Comparison of ENCODE assay signal across 19 cellular contexts in the genomic region with DNA sequence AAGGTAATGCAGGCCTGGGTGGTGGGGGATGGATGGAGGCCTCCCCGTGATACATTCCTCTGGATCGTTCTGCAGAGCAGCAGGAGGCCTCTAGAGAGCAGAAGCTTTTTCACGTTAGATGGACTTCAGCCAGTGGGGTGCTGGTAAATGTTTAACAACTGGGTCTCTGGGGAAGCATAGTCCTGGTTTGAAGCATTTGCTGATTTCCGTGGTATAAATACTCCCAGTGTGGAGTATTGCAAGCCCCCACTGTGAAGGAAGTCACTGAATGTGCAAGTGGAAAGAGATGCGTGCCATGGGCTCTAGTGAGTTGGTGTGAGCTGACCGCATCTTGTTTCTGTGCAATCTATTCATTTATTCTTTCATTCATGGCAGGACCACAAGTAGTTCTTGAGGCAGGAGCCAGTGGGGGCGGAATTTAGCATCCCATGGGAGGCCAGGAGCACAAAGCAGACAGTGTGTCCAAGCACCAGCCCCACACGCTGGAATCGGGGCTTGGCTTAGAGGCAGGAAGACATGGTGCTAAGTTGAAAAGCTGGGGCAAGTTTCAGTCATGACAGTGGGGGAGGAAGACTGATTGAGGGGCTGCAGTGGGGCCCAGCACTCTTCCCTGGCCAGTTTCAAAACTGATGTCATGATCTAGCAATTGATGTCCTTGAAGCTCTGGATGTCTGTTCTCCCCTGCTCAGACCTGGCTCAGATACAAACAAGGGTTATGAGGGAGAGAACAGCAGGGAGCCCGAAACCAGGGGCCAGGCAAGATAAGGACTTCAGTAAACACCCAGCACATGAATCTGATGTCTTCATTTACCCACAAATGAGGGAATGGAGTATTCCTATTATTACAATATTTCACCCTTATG.
DNase-seq lines count a peak whose midpoint lies in the region; TF ChIP-seq lines count a peak whose summit lies in the region.
"Had no signal": no experiment of that assay in that cellular context is flagged by ENCODE, and none has a peak within 500 bp of the region (broad histone marks: within the 10 kb centered on the region; RNA-seq: fewer than 3 reads in every experiment).

No MANE protein-coding gene starts in this region.

- no peak overlapping the region for H3K14ac ChIP-seq in mesenchymal stem cell (ENCODE audit: low read length in 2 of 2)

- peak overlapping the region; percentile 3 for H2BK120ac ChIP-seq in mesenchymal stem cell (ENCODE audit: low read depth, low read length)

- H2BK15ac ChIP-seq in mesenchymal stem cell (ENCODE audit: low read depth, poor library complexity, severe bottlenecking): no peak overlapping the region

- H3K4me2 ChIP-seq in mesenchymal stem cell (ENCODE audit: low read length, poor library complexity, severe bottlenecking): peak overlapping the region; percentile 63
- H3K4me2 ChIP-seq: BLaER1 treated with 17β-estradiol and CSF1 and Interleukin-3, amounts not matched to agents 10 nM and 100 nM had no signal

- no peak overlapping the region for H2AFZ ChIP-seq in mesenchymal stem cell (ENCODE audit: low read depth, low read length)

- H3K79me1 ChIP-seq in mesenchymal stem cell (replicated peaks; ENCODE audit: low read length, poor library complexity, severe bottlenecking): no peaks in the 10 kb centered on the region

- H3K9ac ChIP-seq in mesenchymal stem cell (ENCODE audit: low read length): no peak overlapping the region
- H3K9ac ChIP-seq: BLaER1 treated with 17β-estradiol and CSF1 and Interleukin-3, amounts not matched to agents 10 nM and 100 nM had no signal

- H4K91ac ChIP-seq in mesenchymal stem cell (ENCODE audit: low read length): peak overlapping the region; percentile 50

- no peak for TF ChIP-seq CTCF in brain microvascular endothelial cell (IDR thresholded peaks at IDR 0.05; ENCODE audit: low read depth, low read length, missing control alignments)
- TF ChIP-seq CTCF in type B pancreatic cell (conservative IDR thresholded peaks at IDR 0.05): no peak

- DNase-seq in NCI-H146 (lab: John Stamatoyannopoulos, UW) (peak; percentile 38), NCI-H146 treated with DMSO at 0.1 percent for 48 hours (lab: John Stamatoyannopoulos, UW; ENCODE audit: unreplicated experiment) (no peak), brain microvascular endothelial cell (peak; percentile 60), mesenchymal stem cell (no peak), type B pancreatic cell (ENCODE audit: extremely low spot score, unreplicated experiment) (no peak), dedifferentiated amniotic fluid mesenchymal stem cell (ENCODE audit: extremely low spot score) (no peak), NCI-H1930 (lab: John Stamatoyannopoulos, UW) (no peak)
- no peak for DNase-seq in activated CD8-positive, alpha-beta memory T cell treated with anti-CD3 and anti-CD28 coated beads for 24 hours
- DNase-seq: activated CD4-positive, alpha-beta T cell treated with anti-CD3 and anti-CD28 coated beads, Interleukin-2, amount 10 ng/mL, durations not matched to agents 24 days and 14 days; activated gamma-delta T cell; dermis blood vessel endothelial cell; DMS153; NCI-H187 treated with DMSO at 0.1 percent for 48 hours; NK-92 treated with Interleukin-12 subunit alpha and Interleukin-12 subunit beta, amount 100 ng/mL, for 24 hours; RPMI8226; stimulated activated CD4-positive, alpha-beta T cell treated with anti-CD3 and anti-CD28 coated beads, Interleukin-2, amount 100 ng/mL, for 48 hours had no signal

- H3K4me3 Mint-ChIP-seq in type B pancreatic cell: peak overlapping the region; percentile 24
- H3K4me3 Mint-ChIP-seq: activated CD4-positive, alpha-beta T cell treated with anti-CD3 and anti-CD28 coated beads, Interleukin-2, amount 10 ng/mL, durations not matched to agents 24 days and 14 days had no signal

- peaks cover 16% of the 10 kb centered on the region for H3K4me1 Mint-ChIP-seq in type B pancreatic cell (ENCODE audit: unreplicated experiment)
- H3K4me1 Mint-ChIP-seq: activated CD4-positive, alpha-beta T cell treated with anti-CD3 and anti-CD28 coated beads, Interleukin-2, amount 10 ng/mL, durations not matched to agents 24 days and 14 days had no signal

- WGBS in mesenchymal stem cell: 72% methylated on average over 9 of the region's 10 CpGs

- peaks cover 15% of the 10 kb centered on the region for H3K9me3 Mint-ChIP-seq in type B pancreatic cell
- H3K9me3 Mint-ChIP-seq: activated CD4-positive, alpha-beta T cell treated with anti-CD3 and anti-CD28 coated beads, Interleukin-2, amount 10 ng/mL, durations not matched to agents 24 days and 14 days had no signal

- peak overlapping the region; percentile 95 for H2BK5ac ChIP-seq in mesenchymal stem cell (ENCODE audit: low read depth, low read length, poor library complexity, severe bottlenecking)

- peak overlapping the region; percentile 6 to 43 for H3K18ac ChIP-seq in mesenchymal stem cell (ENCODE audit: low read depth in 1 of 2, low read length in 2 of 2)

- no peaks in the 10 kb centered on the region for H3K36me3 ChIP-seq in brain microvascular endothelial cell (replicated peaks)
- no peaks in the 10 kb centered on the region for H3K36me3 ChIP-seq in mesenchymal stem cell (ENCODE audit: control insufficient read depth in 1 of 2, insufficient read depth in 2 of 2, low read depth in 1 of 2, low read length in 2 of 2)
- H3K36me3 ChIP-seq: BLaER1 treated with 17β-estradiol and CSF1 and Interleukin-3, amounts not matched to agents 10 nM and 100 nM; gastroesophageal sphincter had no signal

- no peaks in the 10 kb centered on the region for H3K27me3 ChIP-seq in brain microvascular endothelial cell (replicated peaks)
- H3K27me3 ChIP-seq in mesenchymal stem cell (ENCODE audit: control insufficient read depth in 1 of 2, insufficient read depth in 1 of 2, low read length in 2 of 2): peaks cover 0 to 11% of the 10 kb centered on the region in 2 experiments
- H3K27me3 ChIP-seq: BLaER1 treated with 17β-estradiol and CSF1 and Interleukin-3, amounts not matched to agents 10 nM and 100 nM; gastroesophageal sphincter had no signal

- H2AK5ac ChIP-seq in mesenchymal stem cell (ENCODE audit: low read length, severe bottlenecking): peak overlapping the region; percentile 99

- in situ Hi-C loops in brain microvascular endothelial cell (cut with HindIII; ENCODE audit: low pct_ligation_motif_present, low sequenced_read_pairs): no loop called here

- peak overlapping the region; percentile 41 for H4K8ac ChIP-seq in mesenchymal stem cell (ENCODE audit: low read length)

- H3K4ac ChIP-seq in mesenchymal stem cell (ENCODE audit: low read depth in 1 of 2, low read length in 2 of 2): no peak overlapping the region

- H3K27ac ChIP-seq in brain microvascular endothelial cell (peak overlapping the region; percentile 10), mesenchymal stem cell (ENCODE audit: low read length, poor library complexity, severe bottlenecking) (peak overlapping the region; percentile 98)
- H3K27ac ChIP-seq: 22Rv1; BLaER1 treated with 17β-estradiol and CSF1 and Interleukin-3, amounts not matched to agents 10 nM and 100 nM; gastroesophageal sphincter had no signal

- H3K4me3 ChIP-seq in brain microvascular endothelial cell (ENCODE audit: low read depth, low read length) (no peak overlapping the region), mesenchymal stem cell (ENCODE audit: insufficient read depth in 1 of 2, low read depth in 1 of 2, low read length in 2 of 2) (no peak overlapping the region)
- H3K4me3 ChIP-seq: BLaER1 treated with 17β-estradiol and CSF1 and Interleukin-3, amounts not matched to agents 10 nM and 100 nM; gastroesophageal sphincter had no signal

- no peak overlapping the region for H3K27ac Mint-ChIP-seq in type B pancreatic cell
- H3K27ac Mint-ChIP-seq: activated CD4-positive, alpha-beta T cell treated with anti-CD3 and anti-CD28 coated beads, Interleukin-2, amount 10 ng/mL, durations not matched to agents 24 days and 14 days had no signal

- H2BK12ac ChIP-seq in mesenchymal stem cell (ENCODE audit: low read length in 2 of 2): no peak overlapping the region

- no peak overlapping the region for H3K23ac ChIP-seq in mesenchymal stem cell (ENCODE audit: low read length in 2 of 2)

- no peaks in the 10 kb centered on the region for H3K36me3 Mint-ChIP-seq in type B pancreatic cell

- peaks cover 5% of the 10 kb centered on the region for H3K9me3 ChIP-seq in mesenchymal stem cell (ENCODE audit: control insufficient read depth, low read length)
- H3K9me3 ChIP-seq: BLaER1 treated with 17β-estradiol and CSF1 and Interleukin-3, amounts not matched to agents 10 nM and 100 nM; gastroesophageal sphincter had no signal

- H3K27me3 Mint-ChIP-seq in type B pancreatic cell: no peaks in the 10 kb centered on the region
- H3K27me3 Mint-ChIP-seq: activated CD4-positive, alpha-beta T cell treated with anti-CD3 and anti-CD28 coated beads, Interleukin-2, amount 10 ng/mL, durations not matched to agents 24 days and 14 days had no signal

- peaks cover 9% of the 10 kb centered on the region for H3K4me1 ChIP-seq in mesenchymal stem cell (ENCODE audit: control insufficient read depth, insufficient read depth, low read depth, low read length)
- H3K4me1 ChIP-seq: BLaER1 treated with 17β-estradiol and CSF1 and Interleukin-3, amounts not matched to agents 10 nM and 100 nM had no signal

Comparison
In these comparisons a context has a peak if more than half of its experiments do, and no peak if none do; other contexts are left out.
1. DNase-seq: peak in NCI-H146 (single experiment) and brain microvascular endothelial cell (single experiment); none in NCI-H146 treated with DMSO at 0.1 percent for 48 hours (single experiment), mesenchymal stem cell (single experiment), type B pancreatic cell (single experiment), dedifferentiated amniotic fluid mesenchymal stem cell (single experiment), NCI-H1930 (0 of 2) and activated CD8-positive, alpha-beta memory T cell treated with anti-CD3 and anti-CD28 coated beads for 24 hours (single experiment).